In the genomic region with DNA sequence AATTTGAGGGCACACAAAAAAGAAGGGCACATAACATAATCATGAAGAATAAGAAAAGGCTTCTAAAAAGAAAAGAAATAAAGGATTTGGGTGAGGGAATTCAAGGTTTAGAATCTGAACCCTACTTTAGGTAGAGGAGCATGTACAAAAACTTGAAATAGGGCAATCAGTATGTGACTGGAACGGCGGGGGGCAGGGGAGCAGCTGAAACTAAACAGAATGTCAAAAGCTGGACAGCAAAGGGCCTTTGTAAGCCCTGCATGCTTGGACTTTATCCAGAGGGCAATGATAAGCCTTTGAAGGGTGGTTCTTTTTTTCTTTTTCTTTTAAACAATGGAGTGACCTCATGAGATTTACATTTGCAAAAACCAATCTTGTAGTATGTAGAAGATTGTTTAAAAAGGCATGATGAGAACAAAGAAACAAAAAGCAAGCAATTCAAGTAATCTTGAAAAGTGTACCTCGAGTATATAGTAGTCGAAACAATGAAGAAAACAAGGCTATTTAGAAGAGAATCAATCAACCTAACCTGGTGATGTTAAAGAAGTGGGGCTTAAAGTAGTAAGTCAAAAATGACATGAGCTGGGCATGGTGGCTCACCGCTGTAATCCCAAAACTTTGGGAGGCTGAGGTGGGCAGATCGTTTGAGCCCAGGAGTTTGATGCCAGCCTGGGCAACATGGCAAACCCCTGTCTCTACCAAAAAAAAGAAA, we compare ENCODE assay signal across 1 cellular context.
TF ChIP-seq lines count a peak whose summit lies in the region.

No MANE protein-coding gene starts in this region.

TF ChIP-seq in liver, 16 proteins besides CTCF, POLR2A, EP300 and RAD21 (continued from another document):
- TF ChIP-seq, protein P1, sequence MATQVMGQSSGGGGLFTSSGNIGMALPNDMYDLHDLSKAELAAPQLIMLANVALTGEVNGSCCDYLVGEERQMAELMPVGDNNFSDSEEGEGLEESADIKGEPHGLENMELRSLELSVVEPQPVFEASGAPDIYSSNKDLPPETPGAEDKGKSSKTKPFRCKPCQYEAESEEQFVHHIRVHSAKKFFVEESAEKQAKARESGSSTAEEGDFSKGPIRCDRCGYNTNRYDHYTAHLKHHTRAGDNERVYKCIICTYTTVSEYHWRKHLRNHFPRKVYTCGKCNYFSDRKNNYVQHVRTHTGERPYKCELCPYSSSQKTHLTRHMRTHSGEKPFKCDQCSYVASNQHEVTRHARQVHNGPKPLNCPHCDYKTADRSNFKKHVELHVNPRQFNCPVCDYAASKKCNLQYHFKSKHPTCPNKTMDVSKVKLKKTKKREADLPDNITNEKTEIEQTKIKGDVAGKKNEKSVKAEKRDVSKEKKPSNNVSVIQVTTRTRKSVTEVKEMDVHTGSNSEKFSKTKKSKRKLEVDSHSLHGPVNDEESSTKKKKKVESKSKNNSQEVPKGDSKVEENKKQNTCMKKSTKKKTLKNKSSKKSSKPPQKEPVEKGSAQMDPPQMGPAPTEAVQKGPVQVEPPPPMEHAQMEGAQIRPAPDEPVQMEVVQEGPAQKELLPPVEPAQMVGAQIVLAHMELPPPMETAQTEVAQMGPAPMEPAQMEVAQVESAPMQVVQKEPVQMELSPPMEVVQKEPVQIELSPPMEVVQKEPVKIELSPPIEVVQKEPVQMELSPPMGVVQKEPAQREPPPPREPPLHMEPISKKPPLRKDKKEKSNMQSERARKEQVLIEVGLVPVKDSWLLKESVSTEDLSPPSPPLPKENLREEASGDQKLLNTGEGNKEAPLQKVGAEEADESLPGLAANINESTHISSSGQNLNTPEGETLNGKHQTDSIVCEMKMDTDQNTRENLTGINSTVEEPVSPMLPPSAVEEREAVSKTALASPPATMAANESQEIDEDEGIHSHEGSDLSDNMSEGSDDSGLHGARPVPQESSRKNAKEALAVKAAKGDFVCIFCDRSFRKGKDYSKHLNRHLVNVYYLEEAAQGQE (IDR thresholded peaks at IDR 0.05), result peak; percentile 98
- peak; percentile 47 to 51 for TF ChIP-seq RXRA (IDR thresholded peaks at IDR 0.05)
- no peak for TF ChIP-seq EGR1 (IDR thresholded peaks at IDR 0.05; ENCODE audit: low read depth in 2 of 2)
- peak; percentile 17 for TF ChIP-seq NR2F2 (IDR thresholded peaks at IDR 0.05)
